Comparison of ENCODE assay signal across 10 cellular contexts in genomic region chr11:112564228-112564955, GRCh38.
DNase-seq lines count a peak whose midpoint lies in the region; ATAC-seq and TF ChIP-seq lines count a peak whose summit lies in the region.
"Had no signal": no experiment of that assay in that cellular context is flagged by ENCODE, and none has a peak within 500 bp of the region (broad histone marks: within the 10 kb centered on the region; RNA-seq: fewer than 3 reads in every experiment).

No MANE protein-coding gene starts in this region.

- no peaks in the 10 kb centered on the region for H3K27me3 ChIP-seq in transverse colon

- no peak for TF ChIP-seq POLR2A in transverse colon (IDR thresholded peaks at IDR 0.05)

- H3K4me3 ChIP-seq in coronary artery, result no peak overlapping the region
- no peak overlapping the region for H3K4me3 ChIP-seq in transverse colon

- WGBS in transverse colon (ENCODE audit: low coverage in 1 of 2), 2 donors, result 43 to 100% methylated on average over 1 to 3 of the region's 3 CpGs

- no peak for TF ChIP-seq EP300 in transverse colon (IDR thresholded peaks at IDR 0.05; ENCODE audit: low read depth)

- intact Hi-C loops in transverse colon (cut with DNase I; ENCODE audit: low total_unique reads), result no loop called here

- in situ Hi-C loops in transverse colon (cut with MboI; ENCODE audit: low pct_ligation_motif_present in 1 of 4, low pct_unique_long_range_greater_than_20kb in 1 of 4, low sequenced_read_pairs in 3 of 4), result loop anchor here in 3 of 4 donors (25.0 kb wide), 2 partner anchors 277 to 352 kb away; no protein-coding TSS in a partner anchor

- H3K4me1 ChIP-seq in transverse colon, result peaks cover 0 to 11% (median 2%) of the 10 kb centered on the region in 4 donors

- DNase-seq in NCI-H146 (lab: John Stamatoyannopoulos, UW), result peak; percentile 35
- DNase-seq in NCI-H146 treated with DMSO at 0.1 percent for 48 hours (lab: John Stamatoyannopoulos, UW; ENCODE audit: unreplicated experiment), result no peak
- DNase-seq in coronary artery (ENCODE audit: low spot score), result no peak
- peak; percentile 18 to 24 for DNase-seq in lung microvascular endothelial cell (ENCODE audit: low read depth in 2 of 2)
- DNase-seq in transverse colon, result peak; percentile 9
- no peak for DNase-seq in NCI-H2227 treated with DMSO at 0.1 percent for 48 hours (lab: John Stamatoyannopoulos, UW)
- DNase-seq: erythroblast, posterior cingulate gyrus had no signal

- no peaks in the 10 kb centered on the region for H3K9me3 ChIP-seq in transverse colon

- H3K36me3 ChIP-seq in transverse colon, result no peaks in the 10 kb centered on the region

- ATAC-seq in HG03108 (IDR thresholded peaks at IDR 0.05; ENCODE audit: unreplicated experiment) (no peak), GM21737 (IDR thresholded peaks at IDR 0.05; ENCODE audit: unreplicated experiment) (no peak)

- TF ChIP-seq CTCF in coronary artery (IDR thresholded peaks at IDR 0.05) (no peak), transverse colon (IDR thresholded peaks at IDR 0.05) (no peak)

- H3K27ac ChIP-seq in coronary artery (peak overlapping the region; percentile 33 to 36), transverse colon (peak overlapping the region; percentile 58 to 70 (median 65))

Comparison
In these comparisons a context has a peak if more than half of its experiments do, and no peak if none do; other contexts are left out.
1. DNase-seq: peak in NCI-H146 (single experiment), lung microvascular endothelial cell (2 of 2) and transverse colon (single experiment); none in NCI-H146 treated with DMSO at 0.1 percent for 48 hours (single experiment), coronary artery (single experiment) and NCI-H2227 treated with DMSO at 0.1 percent for 48 hours (single experiment).